ENCODE assay signal across 11 cellular contexts in genomic region chr1:8718878-8719361, GRCh38.
A peak's percentile ranks its signal among the peaks of the same experiment; 100 is the strongest.
DNase-seq lines count a peak whose midpoint lies in the region; ATAC-seq and TF ChIP-seq lines count a peak whose summit lies in the region.
"Had no signal": no experiment of that assay in that cellular context is flagged by ENCODE, and none has a peak within 500 bp of the region (broad histone marks: within the 10 kb centered on the region; RNA-seq: fewer than 3 reads in every experiment).

No MANE protein-coding gene starts in this region.

- intact Hi-C loops in esophagus muscularis mucosa (cut with DNase I) = loop anchor here (2.0 to 5.0 kb wide), 2 partner anchors 47 to 132 kb away; no protein-coding TSS in a partner anchor
- intact Hi-C loops in activated T-helper 2 cell treated with anti-CD3 and anti-CD28 coated beads, Interferon-gamma antibody, Interleukin-2, Interleukin-4, amounts not matched to agents 10 μg/mL and 5 μg/mL and 100 μg/mL, durations not matched to agents 14 hours and 24 hours and 36 hours (cut with micrococcal nuclease) = no loop called here

- TF ChIP-seq POLR2A in esophagus muscularis mucosa (IDR thresholded peaks at IDR 0.05; ENCODE audit: low read depth) = no peak
- no peak for TF ChIP-seq POLR2A in suprapubic skin (IDR thresholded peaks at IDR 0.05)

- no peaks in the 10 kb centered on the region for H3K9me3 ChIP-seq in esophagus muscularis mucosa
- H3K9me3 ChIP-seq in suprapubic skin = no peaks in the 10 kb centered on the region
- H3K9me3 ChIP-seq: ascending aorta had no signal

- peaks cover 7% of the 10 kb centered on the region for H3K36me3 Mint-ChIP-seq in activated T-helper 2 cell treated with anti-CD3 and anti-CD28 coated beads, Interferon-gamma antibody, Interleukin-2, Interleukin-4, amounts not matched to agents 10 μg/mL and 5 μg/mL and 100 μg/mL, durations not matched to agents 14 hours and 24 hours and 36 hours (ENCODE audit: low read depth)

- TF ChIP-seq EP300 in esophagus muscularis mucosa (IDR thresholded peaks at IDR 0.05) (no peak), suprapubic skin (IDR thresholded peaks at IDR 0.05) (no peak)

- H3K36me3 ChIP-seq in esophagus muscularis mucosa (no peaks in the 10 kb centered on the region), suprapubic skin (no peaks in the 10 kb centered on the region)
- H3K36me3 ChIP-seq: ascending aorta had no signal

- H3K4me1 Mint-ChIP-seq in activated T-helper 2 cell treated with anti-CD3 and anti-CD28 coated beads, Interferon-gamma antibody, Interleukin-2, Interleukin-4, amounts not matched to agents 10 μg/mL and 5 μg/mL and 100 μg/mL, durations not matched to agents 14 hours and 24 hours and 36 hours (ENCODE audit: low read depth) = peaks cover 48% of the 10 kb centered on the region

- peak; percentile 28 to 53 (median 46) for TF ChIP-seq CTCF in esophagus muscularis mucosa (IDR thresholded peaks at IDR 0.05)
- TF ChIP-seq CTCF in suprapubic skin (IDR thresholded peaks at IDR 0.05) = no peak

- H3K27me3 Mint-ChIP-seq in activated T-helper 2 cell treated with anti-CD3 and anti-CD28 coated beads, Interferon-gamma antibody, Interleukin-2, Interleukin-4, amounts not matched to agents 10 μg/mL and 5 μg/mL and 100 μg/mL, durations not matched to agents 14 hours and 24 hours and 36 hours (ENCODE audit: low read depth) = no peaks in the 10 kb centered on the region

- 48% methylated on average over 3 of the region's 3 CpGs for WGBS in esophagus muscularis mucosa
- WGBS in suprapubic skin = 80% methylated on average over 3 of the region's 3 CpGs

- H3K9me3 Mint-ChIP-seq in activated T-helper 2 cell treated with anti-CD3 and anti-CD28 coated beads, Interferon-gamma antibody, Interleukin-2, Interleukin-4, amounts not matched to agents 10 μg/mL and 5 μg/mL and 100 μg/mL, durations not matched to agents 14 hours and 24 hours and 36 hours = no peaks in the 10 kb centered on the region

- ATAC-seq in HG03175 (IDR thresholded peaks at IDR 0.05; ENCODE audit: unreplicated experiment) = no peak

- H3K4me3 ChIP-seq in esophagus muscularis mucosa (no peak overlapping the region), suprapubic skin (no peak overlapping the region)
- H3K4me3 ChIP-seq: ascending aorta had no signal

- no peaks in the 10 kb centered on the region for H3K27me3 ChIP-seq in esophagus muscularis mucosa
- H3K27me3 ChIP-seq in suprapubic skin = no peaks in the 10 kb centered on the region
- H3K27me3 ChIP-seq: ascending aorta had no signal

- peak; percentile 32 for DNase-seq in NCI-H446 treated with DMSO at 0.1 percent for 48 hours (lab: John Stamatoyannopoulos, UW)
- DNase-seq in NCI-H446 (lab: John Stamatoyannopoulos, UW) = no peak
- DNase-seq in NCI-H146 treated with DMSO at 0.1 percent for 48 hours (lab: John Stamatoyannopoulos, UW; ENCODE audit: unreplicated experiment) = peak; percentile 11
- DNase-seq in esophagus muscularis mucosa (ENCODE audit: extremely low spot score) = no peak
- peak; percentile 54 for DNase-seq in retina
- DNase-seq in suprapubic skin (ENCODE audit: low spot score in 2 of 2) = no peak
- DNase-seq in activated T-helper 2 cell treated with anti-CD3 and anti-CD28 coated beads, Interferon-gamma antibody, Interleukin-2, Interleukin-4, amounts not matched to agents 10 μg/mL and 5 μg/mL and 100 μg/mL, durations not matched to agents 14 hours and 24 hours and 36 hours (ENCODE audit: low spot score) = no peak
- DNase-seq: NCI-H1105 treated with DMSO at 0.1 percent for 48 hours; stimulated activated naive CD4-positive, alpha-beta T cell treated with Interleukin-2 at 50 U/mL for 16 hours had no signal

- H3K27ac Mint-ChIP-seq in activated T-helper 2 cell treated with anti-CD3 and anti-CD28 coated beads, Interferon-gamma antibody, Interleukin-2, Interleukin-4, amounts not matched to agents 10 μg/mL and 5 μg/mL and 100 μg/mL, durations not matched to agents 14 hours and 24 hours and 36 hours = no peak overlapping the region

- no peak overlapping the region for H3K4me3 Mint-ChIP-seq in activated T-helper 2 cell treated with anti-CD3 and anti-CD28 coated beads, Interferon-gamma antibody, Interleukin-2, Interleukin-4, amounts not matched to agents 10 μg/mL and 5 μg/mL and 100 μg/mL, durations not matched to agents 14 hours and 24 hours and 36 hours (ENCODE audit: low read depth)

- H3K27ac ChIP-seq in esophagus muscularis mucosa (replicated peaks in 1 of 4) (peak overlapping the region; percentile 22 to 44 (median 32)), suprapubic skin (no peak overlapping the region)
- H3K27ac ChIP-seq: ascending aorta had no signal

- H3K4me1 ChIP-seq in esophagus muscularis mucosa = peaks cover 4 to 86% (median 51%) of the 10 kb centered on the region in 4 donors
- H3K4me1 ChIP-seq in suprapubic skin = no peaks in the 10 kb centered on the region
- H3K4me1 ChIP-seq: ascending aorta had no signal

Comparison
In these comparisons a context has a peak if more than half of its experiments do, and no peak if none do; other contexts are left out.
1. DNase-seq: peak in NCI-H446 treated with DMSO at 0.1 percent for 48 hours (single experiment), NCI-H146 treated with DMSO at 0.1 percent for 48 hours (single experiment) and retina (single experiment); none in NCI-H446 (0 of 2), esophagus muscularis mucosa (single experiment), suprapubic skin (0 of 2) and activated T-helper 2 cell treated with anti-CD3 and anti-CD28 coated beads, Interferon-gamma antibody, Interleukin-2, Interleukin-4, amounts not matched to agents 10 μg/mL and 5 μg/mL and 100 μg/mL, durations not matched to agents 14 hours and 24 hours and 36 hours (single experiment).
2. CTCF ChIP-seq: peak in esophagus muscularis mucosa (3 of 3); none in suprapubic skin (0 of 2).